ENCODE assay signal across 8 cellular contexts in the genomic region with DNA sequence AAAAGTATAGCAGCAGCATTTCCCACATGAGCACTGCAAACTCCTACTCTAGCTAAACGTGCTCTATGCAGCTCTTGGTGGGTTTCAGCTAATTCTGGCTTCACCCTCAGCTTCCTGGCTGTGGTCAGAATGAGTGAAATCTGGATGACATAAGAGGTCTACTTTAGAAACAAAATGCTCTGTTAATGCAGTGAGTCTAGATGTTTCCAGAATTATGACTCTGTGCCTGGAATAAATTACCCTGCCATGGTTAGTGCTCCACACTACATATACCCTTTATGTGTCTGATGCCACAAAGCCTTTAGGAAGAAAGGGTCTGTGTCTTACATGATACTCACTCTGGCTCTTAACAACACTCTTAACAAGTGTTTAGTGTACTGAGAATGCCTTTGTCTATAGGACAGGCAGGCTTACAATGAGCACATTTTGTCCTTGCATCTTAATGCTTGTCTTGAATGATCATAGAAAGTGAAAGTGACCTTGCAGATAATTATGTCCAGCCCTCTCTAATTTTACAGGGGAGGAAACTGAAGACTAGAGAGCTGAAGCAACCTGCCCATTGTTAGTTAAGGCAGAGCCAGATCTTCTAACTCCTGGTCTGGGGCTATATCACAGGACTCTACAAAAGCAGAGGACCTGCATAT. TPM values are rescaled to one million over a fixed set of nuclear protein-coding genes. Genes with fewer than 3 reads are reported as not detected.
DNase-seq lines count a peak whose midpoint lies in the region; ATAC-seq and TF ChIP-seq lines count a peak whose summit lies in the region.

No MANE protein-coding gene starts in this region.

- peaks cover 48% of the 10 kb centered on the region for H3K4me1 Mint-ChIP-seq in activated naive CD4-positive, alpha-beta T cell treated with anti-CD3 and anti-CD28 coated beads for 36 hours (ENCODE audit: low read depth)
- H3K4me1 Mint-ChIP-seq in T-helper 1 cell treated with Interleukin-12 subunit alpha and Interleukin-12 subunit beta and Interleukin-4 antibody, amounts not matched to agents 30 μg/mL and 1 μg/mL, for 36 hours (ENCODE audit: low read depth) = peaks cover 50% of the 10 kb centered on the region

- intact Hi-C loops in activated naive CD4-positive, alpha-beta T cell treated with anti-CD3 and anti-CD28 coated beads for 36 hours (cut with micrococcal nuclease) = loop anchor here (1.0 to 10.0 kb wide), 6 partner anchors 9 to 370 kb away; a partner anchor contains a TSS
- intact Hi-C loops in lower leg skin (cut with DNase I; ENCODE audit: low total_unique reads) = no loop called here

- peak; percentile 56 for ATAC-seq in HG03066 (IDR thresholded peaks at IDR 0.05; ENCODE audit: low read depth, unreplicated experiment)
- peak; percentile 98 for ATAC-seq in stimulated activated naive CD8-positive, alpha-beta T cell treated with anti-CD3 and anti-CD28 coated beads, Interleukin-15, Interleukin-2, amounts not matched to agents 100 U/mL and 50 U/mL, for 24 hours

- no peaks in the 10 kb centered on the region for H3K27me3 Mint-ChIP-seq in activated naive CD4-positive, alpha-beta T cell treated with anti-CD3 and anti-CD28 coated beads for 36 hours (ENCODE audit: low read depth)
- no peaks in the 10 kb centered on the region for H3K27me3 Mint-ChIP-seq in T-helper 1 cell treated with Interleukin-12 subunit alpha and Interleukin-12 subunit beta and Interleukin-4 antibody, amounts not matched to agents 30 μg/mL and 1 μg/mL, for 36 hours (ENCODE audit: low read depth)

- peak overlapping the region; percentile 84 for H3K27ac Mint-ChIP-seq in activated naive CD4-positive, alpha-beta T cell treated with anti-CD3 and anti-CD28 coated beads for 36 hours
- H3K27ac Mint-ChIP-seq in T-helper 1 cell treated with Interleukin-12 subunit alpha and Interleukin-12 subunit beta and Interleukin-4 antibody, amounts not matched to agents 30 μg/mL and 1 μg/mL, for 36 hours = peak overlapping the region; percentile 71

- no peak for TF ChIP-seq POLR2A in lower leg skin (IDR thresholded peaks at IDR 0.05)

- TF ChIP-seq CTCF in lower leg skin (IDR thresholded peaks at IDR 0.05) = no peak

- 41 to 67% methylated on average over 1 of the region's 1 CpG for WGBS in lower leg skin, 2 donors

- H3K4me3 ChIP-seq in lower leg skin (ENCODE audit: low read depth, poor library complexity, severe bottlenecking) = no peak overlapping the region

- H3K36me3 Mint-ChIP-seq in activated naive CD4-positive, alpha-beta T cell treated with anti-CD3 and anti-CD28 coated beads for 36 hours (ENCODE audit: low read depth) = peaks cover 40% of the 10 kb centered on the region
- peaks cover 67% of the 10 kb centered on the region for H3K36me3 Mint-ChIP-seq in T-helper 1 cell treated with Interleukin-12 subunit alpha and Interleukin-12 subunit beta and Interleukin-4 antibody, amounts not matched to agents 30 μg/mL and 1 μg/mL, for 36 hours (ENCODE audit: low read depth)

- H3K9me3 Mint-ChIP-seq in activated naive CD4-positive, alpha-beta T cell treated with anti-CD3 and anti-CD28 coated beads for 36 hours = no peaks in the 10 kb centered on the region
- H3K9me3 Mint-ChIP-seq in T-helper 1 cell treated with Interleukin-12 subunit alpha and Interleukin-12 subunit beta and Interleukin-4 antibody, amounts not matched to agents 30 μg/mL and 1 μg/mL, for 36 hours = no peaks in the 10 kb centered on the region

- CTCF ChIA-PET in activated naive CD4-positive, alpha-beta T cell treated with anti-CD3 and anti-CD28 coated beads for 36 hours (lab: Charles Lee) = interaction anchor here (0.6 to 5.0 kb wide), 5 partner anchors 10 to 40 kb away, joined by 3 to 52 read pairs (median 4); no protein-coding TSS in a partner anchor

- peak overlapping the region; percentile 22 for H3K4me3 Mint-ChIP-seq in activated naive CD4-positive, alpha-beta T cell treated with anti-CD3 and anti-CD28 coated beads for 36 hours
- H3K4me3 Mint-ChIP-seq in T-helper 1 cell treated with Interleukin-12 subunit alpha and Interleukin-12 subunit beta and Interleukin-4 antibody, amounts not matched to agents 30 μg/mL and 1 μg/mL, for 36 hours = peak overlapping the region; percentile 51

- peak; percentile 68 for DNase-seq in activated naive CD4-positive, alpha-beta T cell treated with anti-CD3 and anti-CD28 coated beads for 36 hours
- no peak for DNase-seq in activated naive CD4-positive, alpha-beta T cell (lab: John Stamatoyannopoulos, UW)
- peak; percentile 43 for DNase-seq in stimulated activated naive CD8-positive, alpha-beta T cell treated with anti-CD3 and anti-CD28 coated beads, Interleukin-15, Interleukin-2, amounts not matched to agents 100 U/mL and 50 U/mL, for 24 hours
- DNase-seq in NCI-H146 (lab: John Stamatoyannopoulos, UW) (no peak), NCI-H69 (lab: John Stamatoyannopoulos, UW) (no peak), lower leg skin (ENCODE audit: low spot score in 2 of 2) (no peak)

RNA-seq across cellular contexts. Expression of a gene that starts 9.2 kb away (rescaled TPM):
- 100 to 1,000 TPM; 159 to 170 TPM for total RNA-seq in activated naive CD4-positive, alpha-beta T cell treated with anti-CD3 and anti-CD28 coated beads for 36 hours
- 100 to 1,000 TPM in 2 of 4 donors, 10 to 100 TPM in 2; 74.8 to 153 (median 102) TPM for total RNA-seq in lower leg skin

RNA-seq across cellular contexts. Expression of a gene that starts 52.4 kb away (rescaled TPM):
- 100 to 1,000 TPM; 229 to 235 TPM for total RNA-seq in activated naive CD4-positive, alpha-beta T cell treated with anti-CD3 and anti-CD28 coated beads for 36 hours
- 100 to 1,000 TPM; 394 to 516 (median 448) TPM for total RNA-seq in lower leg skin

Comparison
In these comparisons a context has a peak if more than half of its experiments do, and no peak if none do; other contexts are left out.
1. DNase-seq: peak in activated naive CD4-positive, alpha-beta T cell treated with anti-CD3 and anti-CD28 coated beads for 36 hours (single experiment) and stimulated activated naive CD8-positive, alpha-beta T cell treated with anti-CD3 and anti-CD28 coated beads, Interleukin-15, Interleukin-2, amounts not matched to agents 100 U/mL and 50 U/mL, for 24 hours (single experiment); none in activated naive CD4-positive, alpha-beta T cell (0 of 4), NCI-H146 (single experiment), NCI-H69 (single experiment) and lower leg skin (0 of 2).